30 cellular contexts compared by ENCODE assay signal in genomic region chr2:64688909-64689308, GRCh38.
"Had no signal": no experiment of that assay in that cellular context is flagged by ENCODE, and none has a peak within 500 bp of the region (broad histone marks: within the 10 kb centered on the region; RNA-seq: fewer than 3 reads in every experiment).

No MANE protein-coding gene starts in this region.

- H3K4me3 Mint-ChIP-seq: dendritic cell treated with granulocyte-macrophage colony-stimulating factor and Interleukin-4, amounts not matched to agents 40 ng/mL and 50 ng/mL, for 4 days; immature natural killer cell; mesothelial cell of epicardium; naive B cell; natural killer cell treated with Interleukin-12 subunit alpha and Interleukin-12 subunit beta and Interleukin-15 and Interleukin-18, amount 100 ng/mL, for 72 hours; neural crest cell; stimulated activated memory B cell treated with anti-CD40 and anti-IgM and Interleukin-4, amounts not matched to agents 10 μg/mL and 1 μg/mL and 100 μg/mL, for 72 hours; type B pancreatic cell had no signal

- H3K27me3 ChIP-seq: neutrophil, pancreas, spleen, testis, tibial artery had no signal

- ATAC-seq: left colon; left ventricle myocardium superior; mucosa of descending colon; natural killer cell treated with Interleukin-12 subunit alpha and Interleukin-12 subunit beta and Interleukin-15 and Interleukin-18, amount 100 ng/mL, for 72 hours; pancreas; sciatic nerve; stimulated activated memory B cell treated with anti-CD40 and anti-IgM and Interleukin-4, amounts not matched to agents 10 μg/mL and 1 μg/mL and 100 μg/mL, for 72 hours; stimulated activated naive CD8-positive, alpha-beta T cell treated with anti-CD3 and anti-CD28 coated beads, Interleukin-15, Interleukin-2, amounts not matched to agents 100 U/mL and 50 U/mL, for 24 hours had no signal

- H3K27me3 Mint-ChIP-seq: dendritic cell treated with granulocyte-macrophage colony-stimulating factor and Interleukin-4, amounts not matched to agents 40 ng/mL and 50 ng/mL, for 4 days; memory B cell; naive B cell; stimulated activated memory B cell treated with anti-CD40 and anti-IgM and Interleukin-4, amounts not matched to agents 10 μg/mL and 1 μg/mL and 100 μg/mL, for 72 hours; type B pancreatic cell had no signal

- H3K27ac ChIP-seq: neutrophil, pancreas, spleen, testis, tibial artery had no signal

- H3K36me3 ChIP-seq: neutrophil, pancreas, spleen, tibial artery had no signal

- H3K4me1 Mint-ChIP-seq: immature natural killer cell, mesothelial cell of epicardium had no signal

- FAIRE-seq: colon, endometrium, frontal cortex, pancreas had no signal

- H3K4me3 ChIP-seq: lung, mucosa of descending colon, pancreas, spleen, testis, tibial artery had no signal

- H3K27ac Mint-ChIP-seq: dendritic cell treated with granulocyte-macrophage colony-stimulating factor and Interleukin-4, amounts not matched to agents 40 ng/mL and 50 ng/mL, for 4 days; mesothelial cell of epicardium; naive B cell; type B pancreatic cell had no signal

- H3K9me3 Mint-ChIP-seq: dendritic cell treated with granulocyte-macrophage colony-stimulating factor and Interleukin-4, amounts not matched to agents 40 ng/mL and 50 ng/mL, for 4 days; immature natural killer cell; memory B cell; natural killer cell treated with Interleukin-12 subunit alpha and Interleukin-12 subunit beta and Interleukin-15 and Interleukin-18, amount 100 ng/mL, for 72 hours; stimulated activated memory B cell treated with anti-CD40 and anti-IgM and Interleukin-4, amounts not matched to agents 10 μg/mL and 1 μg/mL and 100 μg/mL, for 72 hours; type B pancreatic cell had no signal

- DNase-seq: effector memory CD4-positive, alpha-beta T cell; erythroblast; hypothalamus; immature natural killer cell; islet precursor cell; kidney glomerular epithelial cell; left colon; left ventricle myocardium superior; mucosa of descending colon; naive B cell; pancreas; spleen; stimulated activated CD4-positive, alpha-beta T cell treated with anti-CD3 and anti-CD28 coated beads, Interleukin-4, amount 100 ng/mL, for 4 hours; stimulated activated naive CD8-positive, alpha-beta T cell treated with anti-CD3 and anti-CD28 coated beads, Interleukin-15, Interleukin-2, amounts not matched to agents 100 U/mL and 50 U/mL, for 24 hours; substantia nigra; testis; tibial artery had no signal

- H3K36me3 Mint-ChIP-seq: immature natural killer cell; naive B cell; natural killer cell treated with Interleukin-12 subunit alpha and Interleukin-12 subunit beta and Interleukin-15 and Interleukin-18, amount 100 ng/mL, for 72 hours; type B pancreatic cell had no signal

- H3K4me1 ChIP-seq: pancreas, testis, tibial artery had no signal

- H3K9me3 ChIP-seq: mucosa of descending colon, neutrophil, pancreas, spleen, testis, tibial artery had no signal
